In the genomic region with DNA sequence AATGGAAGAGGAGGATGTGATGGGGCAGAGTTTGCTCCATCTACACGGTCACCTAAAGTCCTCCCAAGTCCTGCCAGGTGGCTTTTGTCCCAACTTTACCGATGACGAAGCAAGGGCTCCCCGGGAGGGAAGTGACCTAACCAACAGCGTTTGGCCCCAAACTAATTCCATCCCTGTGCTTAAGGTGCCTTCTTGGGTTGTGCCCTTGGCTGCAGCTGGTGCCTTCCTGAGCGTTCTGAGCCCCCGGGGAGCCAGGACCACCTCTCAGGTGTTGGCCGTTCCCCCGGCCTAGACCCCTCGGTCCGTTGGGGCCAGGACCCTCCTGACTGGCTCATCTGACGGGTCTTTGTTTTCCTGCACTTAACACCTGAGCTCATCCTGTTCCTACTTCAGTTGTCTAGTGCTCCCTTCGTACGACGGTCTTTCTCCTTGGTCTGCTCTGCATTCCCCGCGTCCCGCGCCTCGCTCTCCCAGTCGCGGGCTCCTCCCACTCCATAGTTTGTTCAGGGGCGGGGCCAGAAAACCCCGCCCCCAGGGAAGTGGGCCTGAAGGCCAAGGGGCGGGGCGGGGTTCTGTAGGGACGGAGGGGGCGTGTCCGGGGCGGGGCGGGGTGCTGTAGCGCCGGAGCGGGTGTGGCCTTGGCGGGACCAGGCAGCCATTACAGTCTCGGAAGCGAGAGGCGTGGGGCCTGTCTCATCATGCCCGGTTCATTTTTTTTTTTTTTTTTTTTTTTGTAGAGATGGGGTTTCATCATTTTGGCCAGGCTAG, we compare ENCODE assay signal across 8 cellular contexts. TPM values are rescaled to one million over a fixed set of nuclear protein-coding genes. Genes with fewer than 3 reads are reported as not detected.
DNase-seq lines count a peak whose midpoint lies in the region; ATAC-seq and TF ChIP-seq lines count a peak whose summit lies in the region.

No MANE protein-coding gene starts in this region.

- H3F3A ChIP-seq in MM.1S (ENCODE audit: insufficient read depth, low read length): peaks cover 10% of the 10 kb centered on the region; the same call in 1 of the 2 replicates

- H4K20me1 ChIP-seq in MM.1S (ENCODE audit: insufficient read depth, low read length): no peaks in the 10 kb centered on the region

- peak overlapping the region; percentile 86 for H3K4me2 ChIP-seq in MM.1S (ENCODE audit: low read depth, low read length)

- peak; percentile 60 for ATAC-seq in GM21381 (IDR thresholded peaks at IDR 0.05; ENCODE audit: unreplicated experiment)
- peak; percentile 94 for ATAC-seq in Right ventricle myocardium superior (ENCODE audit: poor library complexity)
- ATAC-seq in upper lobe of left lung (ENCODE audit: low FRiP score in 2 of 2): peak; percentile 96

- DNase-seq in BE2C (peak; percentile 96), MM.1S (peak; percentile 92), SKM-1 (lab: John Stamatoyannopoulos, UW; ENCODE audit: unreplicated experiment) (peak; percentile 28), Right ventricle myocardium superior (peak; percentile 96), progenitor cell of endocrine pancreas (ENCODE audit: low spot score, unreplicated experiment) (peak; percentile 79), upper lobe of left lung (peak; percentile 97 to 98)

- no peaks in the 10 kb centered on the region for H3K9me3 ChIP-seq in BE2C
- no peaks in the 10 kb centered on the region for H3K9me3 ChIP-seq in MM.1S (replicated peaks; ENCODE audit: insufficient read depth, low read length)
- no peaks in the 10 kb centered on the region for H3K9me3 ChIP-seq in upper lobe of left lung

- H3K4me3 ChIP-seq in BE2C (ENCODE audit: low read depth, low read length) (no peak overlapping the region), MM.1S (ENCODE audit: low read length) (peak overlapping the region; percentile 40), upper lobe of left lung (peak overlapping the region in 3 of 4 donors; percentile 18 to 39 (median 31))

- intact Hi-C loops in Right ventricle myocardium superior (cut with DNase I): no loop called here

- no peak overlapping the region for H3K9ac ChIP-seq in MM.1S (ENCODE audit: low read length)

- H3K4me1 ChIP-seq in BE2C (peaks cover 3% of the 10 kb centered on the region; the same call in 1 of the 2 replicates), MM.1S (ENCODE audit: low read length) (peaks cover 19% of the 10 kb centered on the region), upper lobe of left lung (peaks cover 23 to 40% (median 34%) of the 10 kb centered on the region in 4 donors)

- H3K27ac Mint-ChIP-seq in activated naive CD8-positive, alpha-beta T cell: peak overlapping the region; percentile 51
- H3K27ac Mint-ChIP-seq in progenitor cell of endocrine pancreas: no peak overlapping the region

- TF ChIP-seq POLR2A in upper lobe of left lung (IDR thresholded peaks at IDR 0.05): peak in 1 of 4 donors; percentile 35

- H3K27me3 ChIP-seq in BE2C: no peaks in the 10 kb centered on the region; the same call in 1 of the 2 replicates
- peaks cover 30% of the 10 kb centered on the region for H3K27me3 ChIP-seq in MM.1S (replicated peaks; ENCODE audit: insufficient read depth, low read length)
- H3K27me3 ChIP-seq in upper lobe of left lung: no peaks in the 10 kb centered on the region

- H3K9me3 Mint-ChIP-seq in activated naive CD8-positive, alpha-beta T cell (ENCODE audit: low read depth): no peaks in the 10 kb centered on the region
- no peaks in the 10 kb centered on the region for H3K9me3 Mint-ChIP-seq in progenitor cell of endocrine pancreas (ENCODE audit: low read depth)

- no peaks in the 10 kb centered on the region for H3K79me2 ChIP-seq in MM.1S (ENCODE audit: low read length)

- peaks cover 48% of the 10 kb centered on the region for H3K4me1 Mint-ChIP-seq in activated naive CD8-positive, alpha-beta T cell (ENCODE audit: low read depth)
- H3K4me1 Mint-ChIP-seq in progenitor cell of endocrine pancreas (ENCODE audit: low read depth): peaks cover 1% of the 10 kb centered on the region

- H3K4me3 Mint-ChIP-seq in activated naive CD8-positive, alpha-beta T cell: peak overlapping the region; percentile 65
- H3K4me3 Mint-ChIP-seq in progenitor cell of endocrine pancreas (ENCODE audit: low read depth): peak overlapping the region; percentile 62

- H2AFZ ChIP-seq in MM.1S (ENCODE audit: low read length): peak overlapping the region; percentile 67; the same call in 1 of the 2 replicates

- H3K27me3 Mint-ChIP-seq in activated naive CD8-positive, alpha-beta T cell: no peaks in the 10 kb centered on the region
- peaks cover 50% of the 10 kb centered on the region for H3K27me3 Mint-ChIP-seq in progenitor cell of endocrine pancreas

- no peaks in the 10 kb centered on the region for H3K36me3 ChIP-seq in BE2C
- H3K36me3 ChIP-seq in MM.1S (replicated peaks; ENCODE audit: insufficient read depth, low read length): no peaks in the 10 kb centered on the region
- H3K36me3 ChIP-seq in upper lobe of left lung: no peaks in the 10 kb centered on the region

- no peaks in the 10 kb centered on the region for H3K9me2 ChIP-seq in MM.1S (replicated peaks; ENCODE audit: insufficient read depth, low read length)

- WGBS in upper lobe of left lung, 2 donors: 6 to 8% methylated on average over 35 to 36 of the region's 39 CpGs

- TF ChIP-seq EP300 in upper lobe of left lung (IDR thresholded peaks at IDR 0.05): no peak

- H3K27ac ChIP-seq in MM.1S (ENCODE audit: low read length) (no peak overlapping the region), upper lobe of left lung (peak overlapping the region in 3 of 4 donors; percentile 12 to 81 (median 68))

- no peaks in the 10 kb centered on the region for H3K36me3 Mint-ChIP-seq in activated naive CD8-positive, alpha-beta T cell
- H3K36me3 Mint-ChIP-seq in progenitor cell of endocrine pancreas (ENCODE audit: insufficient read depth): no peaks in the 10 kb centered on the region

- TF ChIP-seq CTCF in BE2C (IDR thresholded peaks at IDR 0.05; ENCODE audit: low read depth, low read length): no peak
- no peak for TF ChIP-seq CTCF in MM.1S (IDR thresholded peaks at IDR 0.05; ENCODE audit: low read length)
- TF ChIP-seq CTCF in progenitor cell of endocrine pancreas (IDR thresholded peaks at IDR 0.05; ENCODE audit: unreplicated experiment): no peak
- TF ChIP-seq CTCF in upper lobe of left lung (IDR thresholded peaks at IDR 0.05): no peak

RNA-seq across cellular contexts. Expression of gene ZSCAN10, which starts 0.8 kb away (rescaled TPM):
- polyA plus RNA-seq in BE2C (2012; ENCODE audit: insufficient read depth, insufficient read length, low read depth): not detected
- not detected for total RNA-seq in Right ventricle myocardium superior
- total RNA-seq in progenitor cell of endocrine pancreas: 0.33 and 0.34 TPM in 2 replicates
- total RNA-seq in upper lobe of left lung: 1 to 10 TPM in 1 of 6 donors, under 1 TPM in 3, not detected in 2; 0.17 to 1.0 (median 0.28) TPM

RNA-seq across cellular contexts. Expression of gene ZNF205, which starts 12.5 kb away (rescaled TPM):
- polyA plus RNA-seq in BE2C (2012; ENCODE audit: insufficient read depth, insufficient read length, low read depth): 44.6 TPM
- total RNA-seq in Right ventricle myocardium superior (6.9 TPM), progenitor cell of endocrine pancreas (23.3 and 23.9 TPM in 2 replicates), upper lobe of left lung (10 to 100 TPM; 13.8 to 25.2 (median 16.8) TPM)

RNA-seq across cellular contexts. Expression of gene IL32, which starts 34.5 kb away (rescaled TPM):
- 0.94 TPM for polyA plus RNA-seq in BE2C (2012; ENCODE audit: insufficient read depth, insufficient read length, low read depth)
- 42.6 TPM for total RNA-seq in Right ventricle myocardium superior
- 2.9 and 4.6 TPM in 2 replicates for total RNA-seq in progenitor cell of endocrine pancreas
- 100 to 1,000 TPM in 3 of 6 donors, 10 to 100 TPM in 3; 31.4 to 220 (median 116) TPM for total RNA-seq in upper lobe of left lung

RNA-seq across cellular contexts. Expression of gene ZNF213, which starts 34.9 kb away (rescaled TPM):
- polyA plus RNA-seq in BE2C (2012; ENCODE audit: insufficient read depth, insufficient read length, low read depth): 30.1 TPM
- total RNA-seq in Right ventricle myocardium superior: 6.1 TPM
- total RNA-seq in progenitor cell of endocrine pancreas: 13.1 and 13.4 TPM in 2 replicates
- 10 to 100 TPM in 4 of 6 donors, 1 to 10 TPM in 2; 4.2 to 20.3 (median 11.6) TPM for total RNA-seq in upper lobe of left lung

RNA-seq across cellular contexts. Expression of gene MMP25, which starts 53.6 kb away (rescaled TPM):
- 0.52 TPM for polyA plus RNA-seq in BE2C (2012; ENCODE audit: insufficient read depth, insufficient read length, low read depth)
- total RNA-seq in Right ventricle myocardium superior (1.3 TPM), progenitor cell of endocrine pancreas (0.13 and 0.19 TPM in 2 replicates), upper lobe of left lung (10 to 100 TPM; 10.0 to 41.4 (median 20.5) TPM)

Comparison
In these comparisons a context has a peak if more than half of its experiments do, and no peak if none do; other contexts are left out.
1. DNase-seq: peak in every context shown above with its lines; median percentile 98 in upper lobe of left lung; 96 in BE2C; 96 in Right ventricle myocardium superior; 92 in MM.1S; 79 in progenitor cell of endocrine pancreas; 28 in SKM-1.